16 cellular contexts compared by ENCODE assay signal in genomic region chr20:59785118-59785959, GRCh38.
"Had no signal": no experiment of that assay in that cellular context is flagged by ENCODE, and none has a peak within 500 bp of the region (broad histone marks: within the 10 kb centered on the region; RNA-seq: fewer than 3 reads in every experiment).

No MANE protein-coding gene starts in this region.

- H3K4me3 Mint-ChIP-seq: activated naive CD4-positive, alpha-beta T cell treated with anti-CD3 and anti-CD28 coated beads for 36 hours; memory B cell; nephron progenitor cell; stimulated activated effector memory CD8-positive, alpha-beta T cell treated with anti-CD3 and anti-CD28 coated beads, Interleukin-12 subunit alpha, Interleukin-12 subunit beta, amount 100 ng/mL, for 72 hours had no signal

- DNase-seq: activated CD4-positive, alpha-beta T cell treated with anti-CD3 and anti-CD28 coated beads, Interleukin-2, amount 50 U/mL, for 1 hour; activated CD4-positive, CD25-positive, alpha-beta regulatory T cell; activated naive CD4-positive, alpha-beta T cell treated with anti-CD3 and anti-CD28 coated beads for 36 hours; activated T-cell treated with anti-CD3 and anti-CD28 coated beads, Interleukin-2, amount 50 U/mL, for 1 hour; erythroblast; left ventricle myocardium inferior; nephron progenitor cell; psoas muscle; stimulated activated CD4-positive, alpha-beta T cell treated with anti-CD3 and anti-CD28 coated beads, Interleukin-1b, Interleukin-23, amount 100 ng/mL, for 48 hours had no signal

- H3K4me1 Mint-ChIP-seq: memory B cell; stimulated activated effector memory CD8-positive, alpha-beta T cell treated with anti-CD3 and anti-CD28 coated beads, Interleukin-12 subunit alpha, Interleukin-12 subunit beta, amount 100 ng/mL, for 72 hours had no signal

- H3K4me3 ChIP-seq: ascending aorta, breast epithelium, gastroesophageal sphincter, left ventricle myocardium inferior, psoas muscle had no signal

- H3K9me3 Mint-ChIP-seq: activated naive CD4-positive, alpha-beta T cell treated with anti-CD3 and anti-CD28 coated beads for 36 hours; activated T-helper 2 cell treated with anti-CD3 and anti-CD28 coated beads, Interferon-gamma antibody, Interleukin-2, Interleukin-4, amounts not matched to agents 10 μg/mL and 5 μg/mL and 100 μg/mL, durations not matched to agents 14 hours and 24 hours and 36 hours; stimulated activated effector memory CD8-positive, alpha-beta T cell treated with anti-CD3 and anti-CD28 coated beads, Interleukin-12 subunit alpha, Interleukin-12 subunit beta, amount 100 ng/mL, for 72 hours had no signal

- ATAC-seq: gastroesophageal sphincter; psoas muscle; sciatic nerve; stimulated activated effector memory CD8-positive, alpha-beta T cell treated with anti-CD3 and anti-CD28 coated beads, Interleukin-12 subunit alpha, Interleukin-12 subunit beta, amount 100 ng/mL, for 72 hours had no signal

- H3K27me3 ChIP-seq: ascending aorta had no signal

- H3K27ac Mint-ChIP-seq: activated naive CD4-positive, alpha-beta T cell treated with anti-CD3 and anti-CD28 coated beads for 36 hours; activated T-helper 2 cell treated with anti-CD3 and anti-CD28 coated beads, Interferon-gamma antibody, Interleukin-2, Interleukin-4, amounts not matched to agents 10 μg/mL and 5 μg/mL and 100 μg/mL, durations not matched to agents 14 hours and 24 hours and 36 hours; memory B cell; nephron progenitor cell; stimulated activated effector memory CD8-positive, alpha-beta T cell treated with anti-CD3 and anti-CD28 coated beads, Interleukin-12 subunit alpha, Interleukin-12 subunit beta, amount 100 ng/mL, for 72 hours had no signal

- H3K36me3 ChIP-seq: ascending aorta, breast epithelium, gastroesophageal sphincter, left ventricle myocardium inferior had no signal

- H3K4me1 ChIP-seq: ascending aorta, breast epithelium, gastroesophageal sphincter, left ventricle myocardium inferior, psoas muscle had no signal

- H3K27ac ChIP-seq: ascending aorta, breast epithelium, gastroesophageal sphincter, left ventricle myocardium inferior, psoas muscle had no signal

- H3K36me3 Mint-ChIP-seq: memory B cell; stimulated activated effector memory CD8-positive, alpha-beta T cell treated with anti-CD3 and anti-CD28 coated beads, Interleukin-12 subunit alpha, Interleukin-12 subunit beta, amount 100 ng/mL, for 72 hours had no signal

- H3K9me3 ChIP-seq: ascending aorta, breast epithelium, gastroesophageal sphincter, left ventricle myocardium inferior, psoas muscle had no signal
